In the genomic region with DNA sequence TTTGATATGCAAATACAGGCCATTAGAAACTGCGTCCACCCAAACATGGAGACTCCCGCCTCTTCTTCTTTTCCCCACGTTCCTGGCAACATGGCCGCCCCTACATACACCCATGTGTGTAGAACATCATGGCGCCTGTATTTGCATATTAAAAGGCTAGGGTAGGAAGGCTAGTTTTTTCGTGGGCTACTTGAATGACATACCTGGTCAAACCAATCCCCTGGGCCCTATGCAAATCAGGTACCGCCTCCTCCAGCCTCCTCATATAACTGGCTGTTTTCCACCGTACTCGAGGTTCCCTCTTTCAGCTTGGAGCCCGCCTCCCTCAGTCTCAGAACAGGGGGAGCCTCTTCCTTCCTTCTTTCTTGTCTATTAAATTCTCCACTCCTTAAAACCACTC, we compare ENCODE assay signal across 10 cellular contexts. TPM values are rescaled to one million over a fixed set of nuclear protein-coding genes. Genes with fewer than 3 reads are reported as not detected.
DNase-seq lines count a peak whose midpoint lies in the region; ATAC-seq and TF ChIP-seq lines count a peak whose summit lies in the region.
"Had no signal": no experiment of that assay in that cellular context is flagged by ENCODE, and none has a peak within 500 bp of the region (broad histone marks: within the 10 kb centered on the region; RNA-seq: fewer than 3 reads in every experiment).

No MANE protein-coding gene starts in this region.

- peak; percentile 28 for DNase-seq in GM12865 (ENCODE audit: low read depth)
- DNase-seq in NCI-H446 (lab: John Stamatoyannopoulos, UW), result peak; percentile 19 to 74
- peak in 6 of 10 donors; percentile 38 to 53 (median 46) for DNase-seq in dorsolateral prefrontal cortex
- no peak for DNase-seq in activated CD4-positive, alpha-beta T cell treated with anti-CD3 and anti-CD28 coated beads, Interleukin-2, amount 50 U/mL, for 1 hour
- DNase-seq in activated CD4-positive, alpha-beta T cell treated with anti-CD3 and anti-CD28 coated beads, Interleukin-2, amount 10 ng/mL, durations not matched to agents 7 days and 5 days, result no peak
- no peak for DNase-seq in CD4-positive, alpha-beta memory T cell

- no peaks in the 10 kb centered on the region for H3K4me1 Mint-ChIP-seq in activated CD4-positive, alpha-beta T cell treated with anti-CD3 and anti-CD28 coated beads, Interleukin-2, amount 10 ng/mL, durations not matched to agents 7 days and 5 days
- H3K4me1 Mint-ChIP-seq in CD4-positive, alpha-beta memory T cell, result peaks cover 0 to 5% (median 4%) of the 10 kb centered on the region in 4 donors

- H3K27me3 ChIP-seq in dorsolateral prefrontal cortex (no peaks in the 10 kb centered on the region), neutrophil (no peaks in the 10 kb centered on the region)
- peaks cover 14% of the 10 kb centered on the region for H3K27me3 ChIP-seq in CD4-positive, alpha-beta memory T cell (ENCODE audit: insufficient read depth, low read length)

- H3K27me3 Mint-ChIP-seq in activated CD4-positive, alpha-beta T cell treated with anti-CD3 and anti-CD28 coated beads, Interleukin-2, amount 10 ng/mL, durations not matched to agents 7 days and 5 days, result peaks cover 58% of the 10 kb centered on the region
- H3K27me3 Mint-ChIP-seq in CD4-positive, alpha-beta memory T cell, result peaks cover 18 to 24% of the 10 kb centered on the region in 2 donors

- H3K27ac ChIP-seq in dorsolateral prefrontal cortex, result peak overlapping the region in 6 of 59 donors; percentile 29 to 63 (median 40)
- H3K27ac ChIP-seq in neutrophil, result peak overlapping the region; percentile 100
- H3K27ac ChIP-seq in CD4-positive, alpha-beta memory T cell (ENCODE audit: low read depth, low read length), result no peak overlapping the region

- TF ChIP-seq CTCF in GM12865 (IDR thresholded peaks at IDR 0.05; ENCODE audit: insufficient read depth, low read depth, low read length, missing control alignments) (no peak), dorsolateral prefrontal cortex (IDR thresholded peaks at IDR 0.05 in 54 of 56, conservative IDR thresholded peaks at IDR 0.05 in 2 of 56; ENCODE audit: low read depth in 1 of 56, partially characterized antibody in 56 of 56) (no peak), neutrophil (IDR thresholded peaks at IDR 0.05) (peak; percentile 15)

- no peak overlapping the region for H3K4me3 Mint-ChIP-seq in activated CD4-positive, alpha-beta T cell treated with anti-CD3 and anti-CD28 coated beads, Interleukin-2, amount 10 ng/mL, durations not matched to agents 7 days and 5 days
- H3K4me3 Mint-ChIP-seq in CD4-positive, alpha-beta memory T cell, result peak overlapping the region in 1 of 8 donors; percentile 41

- H3K4me1 ChIP-seq in neutrophil (ENCODE audit: control insufficient read depth in 1 of 2, insufficient read depth in 1 of 2, low read depth in 1 of 2, low read length in 1 of 2), result peaks cover 65 to 68% of the 10 kb centered on the region in 2 experiments
- no peaks in the 10 kb centered on the region for H3K4me1 ChIP-seq in CD4-positive, alpha-beta memory T cell (ENCODE audit: insufficient read depth, low read length)

- H3K36me3 Mint-ChIP-seq in activated CD4-positive, alpha-beta T cell treated with anti-CD3 and anti-CD28 coated beads, Interleukin-2, amount 10 ng/mL, durations not matched to agents 7 days and 5 days (ENCODE audit: low read depth), result no peaks in the 10 kb centered on the region
- no peaks in the 10 kb centered on the region for H3K36me3 Mint-ChIP-seq in CD4-positive, alpha-beta memory T cell
- H3K36me3 Mint-ChIP-seq: IgD-negative memory B cell had no signal

- no peak for ATAC-seq in GM19035 (IDR thresholded peaks at IDR 0.05; ENCODE audit: unreplicated experiment)

- H3K27ac Mint-ChIP-seq in activated CD4-positive, alpha-beta T cell treated with anti-CD3 and anti-CD28 coated beads, Interleukin-2, amount 10 ng/mL, durations not matched to agents 7 days and 5 days, result no peak overlapping the region
- no peak overlapping the region for H3K27ac Mint-ChIP-seq in CD4-positive, alpha-beta memory T cell
- H3K27ac Mint-ChIP-seq: activated T-helper 2 cell treated with anti-CD3 and anti-CD28 coated beads, Interferon-gamma antibody, Interleukin-2, Interleukin-4, amounts not matched to agents 10 μg/mL and 5 μg/mL and 100 μg/mL, durations not matched to agents 14 hours and 24 hours and 36 hours had no signal

- intact Hi-C loops in dorsolateral prefrontal cortex (cut with DNase I), result no loop called here
- intact Hi-C loops in CD4-positive, alpha-beta memory T cell (cut with micrococcal nuclease), result no loop called here

- no peak overlapping the region for H3K4me3 ChIP-seq in GM12865 (ENCODE audit: low read depth, low read length)
- H3K4me3 ChIP-seq in dorsolateral prefrontal cortex, result peak overlapping the region in 15 of 59 donors; percentile 2 to 48 (median 15)
- H3K4me3 ChIP-seq in neutrophil (ENCODE audit: low read depth in 1 of 2, low read length in 1 of 2), result peak overlapping the region; percentile 52 to 76
- H3K4me3 ChIP-seq in CD4-positive, alpha-beta memory T cell (ENCODE audit: low read length in 2 of 2), result no peak overlapping the region

- POLR2A ChIA-PET in activated CD4-positive, alpha-beta T cell treated with anti-CD3 and anti-CD28 coated beads, Interleukin-2, amount 10 ng/mL, durations not matched to agents 7 days and 5 days (lab: Charles Lee), result no interaction called here
- POLR2A ChIA-PET in CD4-positive, alpha-beta memory T cell (lab: Charles Lee; ENCODE audit: partially characterized antibody), result no interaction called here

- no peaks in the 10 kb centered on the region for H3K36me3 ChIP-seq in neutrophil
- H3K36me3 ChIP-seq in CD4-positive, alpha-beta memory T cell (ENCODE audit: insufficient read depth, low read length), result no peaks in the 10 kb centered on the region

- H3K9me3 ChIP-seq in neutrophil, result no peaks in the 10 kb centered on the region
- no peaks in the 10 kb centered on the region for H3K9me3 ChIP-seq in CD4-positive, alpha-beta memory T cell (ENCODE audit: control insufficient read depth in 1 of 2, low read length in 2 of 2)

- no peaks in the 10 kb centered on the region for H3K9me3 Mint-ChIP-seq in activated CD4-positive, alpha-beta T cell treated with anti-CD3 and anti-CD28 coated beads, Interleukin-2, amount 10 ng/mL, durations not matched to agents 7 days and 5 days
- peaks cover 0 to 2% (median 0%) of the 10 kb centered on the region in 8 donors for H3K9me3 Mint-ChIP-seq in CD4-positive, alpha-beta memory T cell
- H3K9me3 Mint-ChIP-seq: activated T-helper 2 cell treated with anti-CD3 and anti-CD28 coated beads, Interferon-gamma antibody, Interleukin-2, Interleukin-4, amounts not matched to agents 10 μg/mL and 5 μg/mL and 100 μg/mL, durations not matched to agents 14 hours and 24 hours and 36 hours; IgD-negative memory B cell had no signal

- CTCF ChIA-PET in activated CD4-positive, alpha-beta T cell treated with anti-CD3 and anti-CD28 coated beads, Interleukin-2, amount 10 ng/mL, durations not matched to agents 7 days and 5 days (lab: Charles Lee), result interaction anchor here (1.4 to 2.6 kb wide), 3 partner anchors 153 to 164 kb away, joined by 3 to 6 read pairs (median 5); a partner anchor contains a TSS
- CTCF ChIA-PET in CD4-positive, alpha-beta memory T cell (lab: Charles Lee; ENCODE audit: partially characterized antibody), result interaction anchor here (1.1 to 2.3 kb wide), 4 partner anchors 9 to 164 kb away, joined by 3 to 11 read pairs (median 5); no protein-coding TSS in a partner anchor

RNA-seq across cellular contexts. Expression of a gene that starts 0.8 kb away (rescaled TPM):
- under 1 TPM in 19 of 120 experiments, not detected in 101; 0.19 to 0.76 (median 0.30) TPM for total RNA-seq in dorsolateral prefrontal cortex
- total RNA-seq in activated CD4-positive, alpha-beta T cell treated with anti-CD3 and anti-CD28 coated beads, Interleukin-2, amount 10 ng/mL, durations not matched to agents 7 days and 5 days, result not detected
- total RNA-seq in CD4-positive, alpha-beta memory T cell, result under 1 TPM; 0.17 to 0.19 TPM
- polyA plus RNA-seq in CD4-positive, alpha-beta memory T cell, result not detected
- total RNA-seq: activated T-helper 2 cell treated with anti-CD3 and anti-CD28 coated beads, Interferon-gamma antibody, Interleukin-2, Interleukin-4, amounts not matched to agents 10 μg/mL and 5 μg/mL and 100 μg/mL, durations not matched to agents 14 hours and 24 hours and 36 hours had no signal
- polyA plus RNA-seq: IgD-negative memory B cell had no signal

RNA-seq across cellular contexts. Expression of a gene that starts 13.8 kb away (rescaled TPM):
- 1 to 10 TPM in 50 of 120 experiments, under 1 TPM in 59, not detected in 11; 0.31 to 3.6 (median 0.98) TPM for total RNA-seq in dorsolateral prefrontal cortex
- under 1 TPM; 0.52 to 0.57 TPM for total RNA-seq in activated CD4-positive, alpha-beta T cell treated with anti-CD3 and anti-CD28 coated beads, Interleukin-2, amount 10 ng/mL, durations not matched to agents 7 days and 5 days
- total RNA-seq in CD4-positive, alpha-beta memory T cell, result not detected
- not detected for polyA plus RNA-seq in CD4-positive, alpha-beta memory T cell
- total RNA-seq: activated T-helper 2 cell treated with anti-CD3 and anti-CD28 coated beads, Interferon-gamma antibody, Interleukin-2, Interleukin-4, amounts not matched to agents 10 μg/mL and 5 μg/mL and 100 μg/mL, durations not matched to agents 14 hours and 24 hours and 36 hours had no signal

RNA-seq across cellular contexts. Expression of a gene that starts 35.2 kb away (rescaled TPM):
- total RNA-seq in dorsolateral prefrontal cortex, result not detected
- not detected for total RNA-seq in activated CD4-positive, alpha-beta T cell treated with anti-CD3 and anti-CD28 coated beads, Interleukin-2, amount 10 ng/mL, durations not matched to agents 7 days and 5 days
- not detected for total RNA-seq in CD4-positive, alpha-beta memory T cell
- not detected for polyA plus RNA-seq in CD4-positive, alpha-beta memory T cell
- total RNA-seq: activated T-helper 2 cell treated with anti-CD3 and anti-CD28 coated beads, Interferon-gamma antibody, Interleukin-2, Interleukin-4, amounts not matched to agents 10 μg/mL and 5 μg/mL and 100 μg/mL, durations not matched to agents 14 hours and 24 hours and 36 hours had no signal

RNA-seq across cellular contexts. Expression of a gene that starts 60.0 kb away (rescaled TPM):
- not detected for total RNA-seq in dorsolateral prefrontal cortex
- total RNA-seq in activated CD4-positive, alpha-beta T cell treated with anti-CD3 and anti-CD28 coated beads, Interleukin-2, amount 10 ng/mL, durations not matched to agents 7 days and 5 days, result under 1 TPM in 1 of 2 experiments, not detected in 1; 0.15 TPM
- total RNA-seq in CD4-positive, alpha-beta memory T cell, result not detected
- not detected for polyA plus RNA-seq in CD4-positive, alpha-beta memory T cell
- total RNA-seq: activated T-helper 2 cell treated with anti-CD3 and anti-CD28 coated beads, Interferon-gamma antibody, Interleukin-2, Interleukin-4, amounts not matched to agents 10 μg/mL and 5 μg/mL and 100 μg/mL, durations not matched to agents 14 hours and 24 hours and 36 hours had no signal
- polyA plus RNA-seq: IgD-negative memory B cell had no signal

Comparison
In these comparisons a context has a peak if more than half of its experiments do, and no peak if none do; other contexts are left out.
1. DNase-seq: peak in GM12865 (single experiment), NCI-H446 (2 of 2) and dorsolateral prefrontal cortex (6 of 10); none in activated CD4-positive, alpha-beta T cell treated with anti-CD3 and anti-CD28 coated beads, Interleukin-2, amount 50 U/mL, for 1 hour (single experiment), activated CD4-positive, alpha-beta T cell treated with anti-CD3 and anti-CD28 coated beads, Interleukin-2, amount 10 ng/mL, durations not matched to agents 7 days and 5 days (single experiment) and CD4-positive, alpha-beta memory T cell (0 of 5).
2. H3K4me3 ChIP-seq: peak in neutrophil (2 of 2); none in GM12865 (single experiment) and CD4-positive, alpha-beta memory T cell (0 of 2).